11 cellular contexts compared by ENCODE assay signal in genomic region chr5:125961150-125961549, GRCh38.
A peak's percentile ranks its signal among the peaks of the same experiment; 100 is the strongest.
DNase-seq lines count a peak whose midpoint lies in the region; ATAC-seq lines count a peak whose summit lies in the region.
"Had no signal": no experiment of that assay in that cellular context is flagged by ENCODE, and none has a peak within 500 bp of the region (broad histone marks: within the 10 kb centered on the region; RNA-seq: fewer than 3 reads in every experiment).

No MANE protein-coding gene starts in this region.

- intact Hi-C loops in posterior vena cava (cut with DNase I), result no loop called here

- ATAC-seq in GM18498 (IDR thresholded peaks at IDR 0.05; ENCODE audit: unreplicated experiment), result peak; percentile 98
- ATAC-seq in GM19455 (IDR thresholded peaks at IDR 0.05; ENCODE audit: unreplicated experiment), result peak; percentile 100
- peak; percentile 99 for ATAC-seq in HG02943 (IDR thresholded peaks at IDR 0.05; ENCODE audit: low read depth, unreplicated experiment)
- ATAC-seq: left cardiac atrium had no signal

- peak; percentile 1 for DNase-seq in M059J (ENCODE audit: low read depth)
- DNase-seq in SHP77 (lab: John Stamatoyannopoulos, UW), result no peak
- DNase-seq in posterior vena cava (ENCODE audit: low spot score), result no peak
- no peak for DNase-seq in occipital lobe (lab: John Stamatoyannopoulos, UW)
- no peak for DNase-seq in stimulated activated CD4-positive, alpha-beta T cell treated with anti-CD3 and anti-CD28 coated beads, Interleukin-4, amount 100 ng/mL, for 4 hours
- DNase-seq: activated CD4-positive, CD25-positive, alpha-beta regulatory T cell; C1 segment of cervical spinal cord; left cardiac atrium had no signal
